Comparison of ENCODE assay signal across 11 cellular contexts in genomic region chr6:142913036-142913510, GRCh38. TPM values are rescaled to one million over a fixed set of nuclear protein-coding genes. Genes with fewer than 3 reads are reported as not detected.
A peak's percentile ranks its signal among the peaks of the same experiment; 100 is the strongest.
DNase-seq lines count a peak whose midpoint lies in the region; ATAC-seq and TF ChIP-seq lines count a peak whose summit lies in the region.
"Had no signal": no experiment of that assay in that cellular context is flagged by ENCODE, and none has a peak within 500 bp of the region (broad histone marks: within the 10 kb centered on the region; RNA-seq: fewer than 3 reads in every experiment).

No MANE protein-coding gene starts in this region.

- H3K27ac ChIP-seq in upper lobe of right lung (no peak overlapping the region), RWPE1 (no peak overlapping the region)
- H3K27ac ChIP-seq: epithelial cell of prostate, thyroid gland had no signal

- peaks cover 18% of the 10 kb centered on the region for H3K36me3 Mint-ChIP-seq in T-helper 1 cell treated with Interleukin-12 subunit alpha and Interleukin-12 subunit beta and Interleukin-4 antibody, amounts not matched to agents 30 μg/mL and 1 μg/mL, for 36 hours (ENCODE audit: low read depth)

- peak overlapping the region; percentile 99 for H3K27ac Mint-ChIP-seq in T-helper 1 cell treated with Interleukin-12 subunit alpha and Interleukin-12 subunit beta and Interleukin-4 antibody, amounts not matched to agents 30 μg/mL and 1 μg/mL, for 36 hours

- POLR2A ChIA-PET in RWPE1 (lab: Yijun Ruan, JAX; ENCODE audit: low non-redundant PET), result no interaction called here

- TF ChIP-seq CTCF in upper lobe of right lung (IDR thresholded peaks at IDR 0.05) (no peak), RWPE1 (conservative IDR thresholded peaks at IDR 0.05; ENCODE audit: low read depth) (no peak)

- H3K9me3 ChIP-seq in upper lobe of right lung, result no peaks in the 10 kb centered on the region
- H3K9me3 ChIP-seq: BE2C, thyroid gland had no signal

- H3K4me3 Mint-ChIP-seq in T-helper 1 cell treated with Interleukin-12 subunit alpha and Interleukin-12 subunit beta and Interleukin-4 antibody, amounts not matched to agents 30 μg/mL and 1 μg/mL, for 36 hours, result peak overlapping the region; percentile 80

- no peaks in the 10 kb centered on the region for H3K9me3 Mint-ChIP-seq in T-helper 1 cell treated with Interleukin-12 subunit alpha and Interleukin-12 subunit beta and Interleukin-4 antibody, amounts not matched to agents 30 μg/mL and 1 μg/mL, for 36 hours

- H3K4me1 ChIP-seq in upper lobe of right lung, result no peaks in the 10 kb centered on the region
- H3K4me1 ChIP-seq: BE2C, thyroid gland had no signal

- peak; percentile 51 for DNase-seq in stimulated activated CD4-positive, alpha-beta T cell treated with anti-CD3 and anti-CD28 coated beads, Interleukin-4, amount 100 ng/mL, for 24 hours
- DNase-seq in stimulated activated CD4-positive, alpha-beta T cell treated with anti-CD3 and anti-CD28 coated beads, Interleukin-4, amount 100 ng/mL, for 4 hours, result no peak
- DNase-seq in upper lobe of right lung (no peak), DMS79 treated with DMSO at 0.1 percent for 48 hours (lab: John Stamatoyannopoulos, UW) (no peak), UCSD-AML1 (lab: John Stamatoyannopoulos, UW; ENCODE audit: unreplicated experiment) (no peak), RWPE1 (ENCODE audit: low spot score) (no peak)
- DNase-seq: BE2C had no signal

- H3K27me3 Mint-ChIP-seq in T-helper 1 cell treated with Interleukin-12 subunit alpha and Interleukin-12 subunit beta and Interleukin-4 antibody, amounts not matched to agents 30 μg/mL and 1 μg/mL, for 36 hours (ENCODE audit: low read depth), result no peaks in the 10 kb centered on the region

- no peaks in the 10 kb centered on the region for H3K27me3 ChIP-seq in upper lobe of right lung
- H3K27me3 ChIP-seq: BE2C, thyroid gland had no signal

- H3K36me3 ChIP-seq in upper lobe of right lung, result no peaks in the 10 kb centered on the region
- H3K36me3 ChIP-seq: BE2C, thyroid gland had no signal

- H3K4me1 Mint-ChIP-seq in T-helper 1 cell treated with Interleukin-12 subunit alpha and Interleukin-12 subunit beta and Interleukin-4 antibody, amounts not matched to agents 30 μg/mL and 1 μg/mL, for 36 hours (ENCODE audit: low read depth), result peaks cover 47% of the 10 kb centered on the region

- intact Hi-C loops in upper lobe of right lung (cut with DNase I), result no loop called here

- CTCF ChIA-PET in RWPE1 (lab: Yijun Ruan, JAX), result no interaction called here

- no peak overlapping the region for H3K4me3 ChIP-seq in upper lobe of right lung
- H3K4me3 ChIP-seq: thyroid gland had no signal

- ATAC-seq in HG03045 (IDR thresholded peaks at IDR 0.05; ENCODE audit: unreplicated experiment) (peak; percentile 68), upper lobe of right lung (peak; percentile 27)

RNA-seq across cellular contexts. Expression of gene HIVEP2, which starts 31.9 kb away (rescaled TPM):
- 18.6 TPM for total RNA-seq in upper lobe of right lung
